In the genomic region with DNA sequence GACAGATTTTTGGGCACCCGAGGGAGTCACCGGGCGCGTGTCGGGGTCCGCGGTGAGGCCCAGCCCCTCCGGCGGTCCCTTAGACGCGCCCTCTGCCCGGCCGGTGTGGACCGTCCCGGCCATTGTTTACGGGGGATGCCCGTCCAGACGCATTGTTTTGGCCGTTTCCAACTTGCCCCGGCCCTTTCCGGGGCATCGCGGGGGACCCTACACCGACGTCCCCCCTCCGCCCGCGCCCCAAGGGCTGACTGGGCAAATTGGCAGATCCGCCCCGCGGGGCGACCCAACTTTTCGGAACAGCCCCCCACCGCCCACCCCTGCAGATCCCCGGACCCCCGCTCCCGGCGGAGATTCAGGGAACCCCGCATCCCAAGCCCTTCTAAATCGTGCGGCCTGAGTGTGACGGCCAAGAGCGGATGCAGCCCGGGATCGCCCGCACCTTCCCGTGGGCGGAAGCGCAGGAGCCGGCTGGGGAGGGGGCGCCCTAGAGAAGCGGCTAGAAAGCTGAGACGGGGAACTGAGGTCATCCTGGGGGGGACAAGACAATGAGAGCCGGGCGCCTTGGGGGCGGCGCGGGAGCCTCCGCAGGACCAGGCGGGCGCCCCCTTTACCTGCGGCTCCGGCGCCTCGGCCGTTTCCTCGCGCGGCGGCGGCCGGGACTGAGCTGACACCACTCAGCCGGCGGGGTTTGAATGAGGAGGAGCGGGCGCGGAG, we compare ENCODE assay signal across 19 cellular contexts. TPM values are rescaled to one million over a fixed set of nuclear protein-coding genes. Genes with fewer than 3 reads are reported as not detected.
DNase-seq lines count a peak whose midpoint lies in the region; ATAC-seq and TF ChIP-seq lines count a peak whose summit lies in the region.
"Had no signal": no experiment of that assay in that cellular context is flagged by ENCODE, and none has a peak within 500 bp of the region (broad histone marks: within the 10 kb centered on the region; RNA-seq: fewer than 3 reads in every experiment).

No MANE protein-coding gene starts in this region.

- H3K27me3 Mint-ChIP-seq in activated CD4-positive, alpha-beta memory T cell treated with anti-CD3 and anti-CD28 coated beads, Interleukin-2, amount 10 ng/mL, durations not matched to agents 7 days and 5 days: peaks cover 5% of the 10 kb centered on the region

- no peak overlapping the region for H3K27ac ChIP-seq in dorsolateral prefrontal cortex
- H3K27ac ChIP-seq in mesenchymal stem cell (ENCODE audit: low read length, poor library complexity, severe bottlenecking): no peak overlapping the region
- no peak overlapping the region for H3K27ac ChIP-seq in thoracic aorta
- H3K27ac ChIP-seq: BLaER1, brain microvascular endothelial cell, PC-9 had no signal

- no peak overlapping the region for H3K18ac ChIP-seq in mesenchymal stem cell (ENCODE audit: low read depth in 1 of 2, low read length in 2 of 2)

- POLR2A ChIA-PET in activated CD4-positive, alpha-beta memory T cell treated with anti-CD3 and anti-CD28 coated beads, Interleukin-2, amount 10 ng/mL, durations not matched to agents 7 days and 5 days (lab: Charles Lee): no interaction called here

- no peaks in the 10 kb centered on the region for H3K79me1 ChIP-seq in mesenchymal stem cell (replicated peaks; ENCODE audit: low read length, poor library complexity, severe bottlenecking)

- H2BK12ac ChIP-seq in mesenchymal stem cell (ENCODE audit: low read length in 2 of 2): no peak overlapping the region

- H3K9ac ChIP-seq in NT2/D1 (ENCODE audit: insufficient read length, low read depth) (peak overlapping the region; percentile 32), mesenchymal stem cell (ENCODE audit: low read length) (peak overlapping the region; percentile 72)
- H3K9ac ChIP-seq: BLaER1, SK-N-SH had no signal

- peaks cover 6% of the 10 kb centered on the region for H3K9me3 Mint-ChIP-seq in activated CD4-positive, alpha-beta memory T cell treated with anti-CD3 and anti-CD28 coated beads, Interleukin-2, amount 10 ng/mL, durations not matched to agents 7 days and 5 days

- H3K4me2 ChIP-seq in mesenchymal stem cell (ENCODE audit: low read length, poor library complexity, severe bottlenecking): no peak overlapping the region
- H3K4me2 ChIP-seq: BLaER1, PC-9, SK-N-SH had no signal

- no peaks in the 10 kb centered on the region for H3K9me3 ChIP-seq in NT2/D1 (ENCODE audit: insufficient read depth, low read length)
- H3K9me3 ChIP-seq in mesenchymal stem cell (ENCODE audit: control insufficient read depth, low read length): no peaks in the 10 kb centered on the region
- H3K9me3 ChIP-seq in thoracic aorta: no peaks in the 10 kb centered on the region
- H3K9me3 ChIP-seq: SK-N-SH had no signal

- no peak overlapping the region for H2BK15ac ChIP-seq in mesenchymal stem cell (ENCODE audit: low read depth, poor library complexity, severe bottlenecking)

- no peak overlapping the region for H2AFZ ChIP-seq in mesenchymal stem cell (ENCODE audit: low read depth, low read length)
- H2AFZ ChIP-seq: PC-9 had no signal

- no peak overlapping the region for H4K91ac ChIP-seq in mesenchymal stem cell (ENCODE audit: low read length)

- no peak overlapping the region for H4K8ac ChIP-seq in mesenchymal stem cell (ENCODE audit: low read length)

- WGBS in mesenchymal stem cell: 96% methylated on average over 76 of the region's 77 CpGs

- H3K4me1 ChIP-seq in NT2/D1 (ENCODE audit: insufficient read depth, insufficient read length) (no peaks in the 10 kb centered on the region), mesenchymal stem cell (ENCODE audit: control insufficient read depth, insufficient read depth, low read depth, low read length) (no peaks in the 10 kb centered on the region), thoracic aorta (ENCODE audit: control insufficient read depth in 1 of 2, low read depth in 2 of 2) (no peaks in the 10 kb centered on the region)

- H2AK5ac ChIP-seq in mesenchymal stem cell (ENCODE audit: low read length, severe bottlenecking): no peak overlapping the region

- no peak overlapping the region for H3K14ac ChIP-seq in mesenchymal stem cell (ENCODE audit: low read length in 2 of 2)

- H3K4me1 Mint-ChIP-seq in activated CD4-positive, alpha-beta memory T cell treated with anti-CD3 and anti-CD28 coated beads, Interleukin-2, amount 10 ng/mL, durations not matched to agents 7 days and 5 days: no peaks in the 10 kb centered on the region

- DNase-seq in NT2/D1 (ENCODE audit: low read depth, low spot score) (no peak), dorsolateral prefrontal cortex (no peak), mesenchymal stem cell (no peak), thoracic aorta (ENCODE audit: low spot score) (no peak), NCI-H524 (lab: John Stamatoyannopoulos, UW) (no peak)
- no peak for DNase-seq in activated CD4-positive, alpha-beta memory T cell treated with anti-CD3 and anti-CD28 coated beads, Interleukin-2, amount 10 ng/mL, durations not matched to agents 7 days and 5 days
- DNase-seq: activated CD4-positive, alpha-beta T cell treated with anti-CD3 and anti-CD28 coated beads for 1 hour; activated CD8-positive, alpha-beta memory T cell treated with anti-CD3 and anti-CD28 coated beads, Interleukin-2, amount 50 U/mL, for 48 hours; activated naive CD4-positive, alpha-beta T cell treated with anti-CD3 and anti-CD28 coated beads for 36 hours; brain microvascular endothelial cell; effector memory CD8-positive, alpha-beta T cell; NCI-H187 treated with DMSO at 0.1 percent for 48 hours; NCI-H510A treated with DMSO at 0.1 percent for 48 hours; PC-9; SK-N-SH had no signal

- H2BK120ac ChIP-seq in mesenchymal stem cell (ENCODE audit: low read depth, low read length): no peak overlapping the region

- H3K4me3 Mint-ChIP-seq in activated CD4-positive, alpha-beta memory T cell treated with anti-CD3 and anti-CD28 coated beads, Interleukin-2, amount 10 ng/mL, durations not matched to agents 7 days and 5 days: no peak overlapping the region
- H3K4me3 Mint-ChIP-seq: activated naive CD4-positive, alpha-beta T cell treated with anti-CD3 and anti-CD28 coated beads for 36 hours; effector memory CD8-positive, alpha-beta T cell; natural killer cell treated with Interleukin-12 subunit alpha and Interleukin-12 subunit beta and Interleukin-15 and Interleukin-18, amount 100 ng/mL, for 72 hours had no signal

- no peak overlapping the region for H2BK5ac ChIP-seq in mesenchymal stem cell (ENCODE audit: low read depth, low read length, poor library complexity, severe bottlenecking)

- CTCF ChIA-PET in activated CD4-positive, alpha-beta memory T cell treated with anti-CD3 and anti-CD28 coated beads, Interleukin-2, amount 10 ng/mL, durations not matched to agents 7 days and 5 days (lab: Charles Lee): no interaction called here

- ATAC-seq in thoracic aorta (ENCODE audit: insufficient number of reproducible peaks, low FRiP score, low read depth): no peak
- no peak for ATAC-seq in HG02884 (IDR thresholded peaks at IDR 0.05; ENCODE audit: unreplicated experiment)
- ATAC-seq: effector memory CD8-positive, alpha-beta T cell had no signal

- H3K27me3 ChIP-seq in NT2/D1 (ENCODE audit: insufficient read depth, insufficient read length) (peaks cover 43% of the 10 kb centered on the region), dorsolateral prefrontal cortex (peaks cover 0 to 67% (median 31%) of the 10 kb centered on the region in 45 donors), mesenchymal stem cell (ENCODE audit: control insufficient read depth in 1 of 2, insufficient read depth in 1 of 2, low read length in 2 of 2) (peaks cover 0 to 3% of the 10 kb centered on the region in 2 experiments), thoracic aorta (replicated peaks; ENCODE audit: insufficient read depth) (no peaks in the 10 kb centered on the region)
- H3K27me3 ChIP-seq: brain microvascular endothelial cell had no signal

- no peak overlapping the region for H3K27ac Mint-ChIP-seq in activated CD4-positive, alpha-beta memory T cell treated with anti-CD3 and anti-CD28 coated beads, Interleukin-2, amount 10 ng/mL, durations not matched to agents 7 days and 5 days
- H3K27ac Mint-ChIP-seq: activated naive CD4-positive, alpha-beta T cell treated with anti-CD3 and anti-CD28 coated beads for 36 hours; effector memory CD8-positive, alpha-beta T cell; natural killer cell treated with Interleukin-12 subunit alpha and Interleukin-12 subunit beta and Interleukin-15 and Interleukin-18, amount 100 ng/mL, for 72 hours had no signal

- intact Hi-C loops in dorsolateral prefrontal cortex (cut with DNase I): no loop called here

- H3K36me3 Mint-ChIP-seq in activated CD4-positive, alpha-beta memory T cell treated with anti-CD3 and anti-CD28 coated beads, Interleukin-2, amount 10 ng/mL, durations not matched to agents 7 days and 5 days (ENCODE audit: low read depth): no peaks in the 10 kb centered on the region

- peak overlapping the region; percentile 40 for H3K4me3 ChIP-seq in NT2/D1 (ENCODE audit: insufficient read length, low read depth)
- H3K4me3 ChIP-seq in dorsolateral prefrontal cortex: peak overlapping the region in 45 of 59 donors; percentile 3 to 59 (median 36)
- peak overlapping the region in 1 of 2 experiments; percentile 74 for H3K4me3 ChIP-seq in mesenchymal stem cell (ENCODE audit: insufficient read depth in 1 of 2, low read depth in 1 of 2, low read length in 2 of 2)
- peak overlapping the region; percentile 64 for H3K4me3 ChIP-seq in thoracic aorta
- H3K4me3 ChIP-seq: BLaER1, PC-9 had no signal

- no peak overlapping the region for H3K4ac ChIP-seq in mesenchymal stem cell (ENCODE audit: low read depth in 1 of 2, low read length in 2 of 2)

- no peak for TF ChIP-seq CTCF in dorsolateral prefrontal cortex (IDR thresholded peaks at IDR 0.05 in 54 of 56, conservative IDR thresholded peaks at IDR 0.05 in 2 of 56; ENCODE audit: low read depth in 1 of 56, partially characterized antibody in 56 of 56)
- TF ChIP-seq CTCF in thoracic aorta (IDR thresholded peaks at IDR 0.05): no peak

- H3K36me3 ChIP-seq in NT2/D1 (ENCODE audit: insufficient read depth, insufficient read length, low read length) (no peaks in the 10 kb centered on the region), mesenchymal stem cell (ENCODE audit: control insufficient read depth in 1 of 2, insufficient read depth in 2 of 2, low read depth in 1 of 2, low read length in 2 of 2) (no peaks in the 10 kb centered on the region), thoracic aorta (no peaks in the 10 kb centered on the region)
- H3K36me3 ChIP-seq: brain microvascular endothelial cell had no signal

- no peak overlapping the region for H3K23ac ChIP-seq in mesenchymal stem cell (ENCODE audit: low read length in 2 of 2)

RNA-seq across cellular contexts. Expression of gene CCT8L2, which starts 17.1 kb away (rescaled TPM):
- total RNA-seq in dorsolateral prefrontal cortex: under 1 TPM in 45 of 120 experiments, not detected in 75; 0.19 to 0.99 (median 0.33) TPM
- not detected for polyA plus RNA-seq in mesenchymal stem cell (2013, experiment 1 of 2)
- polyA plus RNA-seq in mesenchymal stem cell (2013, experiment 2 of 2): not detected
- not detected for total RNA-seq in thoracic aorta
- total RNA-seq in activated CD4-positive, alpha-beta memory T cell treated with anti-CD3 and anti-CD28 coated beads, Interleukin-2, amount 10 ng/mL, durations not matched to agents 7 days and 5 days: not detected
- total RNA-seq: activated naive CD4-positive, alpha-beta T cell treated with anti-CD3 and anti-CD28 coated beads for 36 hours; fibroblast of villous mesenchyme; natural killer cell treated with Interleukin-12 subunit alpha and Interleukin-12 subunit beta and Interleukin-15 and Interleukin-18, amount 100 ng/mL, for 72 hours; PC-9 had no signal
- polyA plus RNA-seq: SK-N-SH had no signal
